16 cellular contexts compared by ENCODE assay signal in the genomic region with DNA sequence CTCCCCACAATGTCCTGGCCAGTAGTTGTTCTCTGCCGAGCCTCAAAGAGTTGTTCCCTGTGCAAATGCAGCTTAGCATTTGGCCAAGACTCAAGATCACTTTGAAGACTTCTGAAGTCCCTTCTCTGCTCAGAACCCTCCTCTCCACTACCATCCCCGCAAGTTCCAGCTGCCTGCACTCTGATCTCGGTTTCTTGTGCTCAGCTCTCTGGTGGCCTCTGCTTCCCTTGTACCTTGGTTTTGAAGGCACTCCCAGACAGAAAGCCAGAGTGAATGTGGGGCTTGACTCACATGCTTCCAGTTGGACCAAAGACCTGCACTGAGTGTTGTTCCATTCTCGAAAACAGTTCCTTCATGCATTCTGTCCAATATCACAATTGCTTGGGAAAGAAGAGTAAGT.
"Had no signal": no experiment of that assay in that cellular context is flagged by ENCODE, and none has a peak within 500 bp of the region (broad histone marks: within the 10 kb centered on the region; RNA-seq: fewer than 3 reads in every experiment).

No MANE protein-coding gene starts in this region.

- H3K27me3 ChIP-seq: ascending aorta, gastrocnemius medialis, heart left ventricle had no signal

- H3K9me3 ChIP-seq: ascending aorta, gastrocnemius medialis, heart left ventricle, left ventricle myocardium inferior, psoas muscle had no signal

- H3K4me3 Mint-ChIP-seq: stimulated activated naive CD8-positive, alpha-beta T cell treated with anti-CD3 and anti-CD28 coated beads, Interleukin-15, Interleukin-2, amounts not matched to agents 100 ng/mL and 50 ng/mL, for 24 hours; T-helper 1 cell treated with Interleukin-12 subunit alpha and Interleukin-12 subunit beta and Interleukin-4 antibody, amounts not matched to agents 30 μg/mL and 1 μg/mL, for 36 hours had no signal

- H3K27ac Mint-ChIP-seq: stimulated activated naive CD8-positive, alpha-beta T cell treated with anti-CD3 and anti-CD28 coated beads, Interleukin-15, Interleukin-2, amounts not matched to agents 100 ng/mL and 50 ng/mL, for 24 hours; T-helper 1 cell treated with Interleukin-12 subunit alpha and Interleukin-12 subunit beta and Interleukin-4 antibody, amounts not matched to agents 30 μg/mL and 1 μg/mL, for 36 hours had no signal

- H3K36me3 ChIP-seq: ascending aorta, gastrocnemius medialis, heart left ventricle, left ventricle myocardium inferior had no signal

- DNase-seq: activated CD4-positive, alpha-beta T cell treated with anti-CD3 and anti-CD28 coated beads for 48 hours; activated naive CD4-positive, alpha-beta T cell treated with Interleukin-2 at 50 U/mL for 16 hours; activated T-cell treated with anti-CD3 and anti-CD28 coated beads for 4 hours; gastrocnemius medialis; heart left ventricle; left ventricle myocardium inferior; psoas muscle; right cardiac atrium; stimulated activated CD4-positive, alpha-beta T cell treated with anti-CD3 and anti-CD28 coated beads, Interleukin-15, amount 100 ng/mL, for 24 hours; stimulated activated CD4-positive, alpha-beta T cell treated with anti-CD3 and anti-CD28 coated beads, Interleukin-2, amount 100 ng/mL, for 48 hours; trophoblast cell had no signal

- H3K9me3 Mint-ChIP-seq: stimulated activated naive CD8-positive, alpha-beta T cell treated with anti-CD3 and anti-CD28 coated beads, Interleukin-15, Interleukin-2, amounts not matched to agents 100 ng/mL and 50 ng/mL, for 24 hours; T-helper 1 cell treated with Interleukin-12 subunit alpha and Interleukin-12 subunit beta and Interleukin-4 antibody, amounts not matched to agents 30 μg/mL and 1 μg/mL, for 36 hours had no signal

- H3K4me3 ChIP-seq: ascending aorta, coronary artery, gastrocnemius medialis, heart left ventricle, left ventricle myocardium inferior, psoas muscle, skin epidermis had no signal

- H3K27ac ChIP-seq: ascending aorta, coronary artery, gastrocnemius medialis, heart left ventricle, left ventricle myocardium inferior, skin epidermis had no signal
